22 cellular contexts compared by ENCODE assay signal in the genomic region with DNA sequence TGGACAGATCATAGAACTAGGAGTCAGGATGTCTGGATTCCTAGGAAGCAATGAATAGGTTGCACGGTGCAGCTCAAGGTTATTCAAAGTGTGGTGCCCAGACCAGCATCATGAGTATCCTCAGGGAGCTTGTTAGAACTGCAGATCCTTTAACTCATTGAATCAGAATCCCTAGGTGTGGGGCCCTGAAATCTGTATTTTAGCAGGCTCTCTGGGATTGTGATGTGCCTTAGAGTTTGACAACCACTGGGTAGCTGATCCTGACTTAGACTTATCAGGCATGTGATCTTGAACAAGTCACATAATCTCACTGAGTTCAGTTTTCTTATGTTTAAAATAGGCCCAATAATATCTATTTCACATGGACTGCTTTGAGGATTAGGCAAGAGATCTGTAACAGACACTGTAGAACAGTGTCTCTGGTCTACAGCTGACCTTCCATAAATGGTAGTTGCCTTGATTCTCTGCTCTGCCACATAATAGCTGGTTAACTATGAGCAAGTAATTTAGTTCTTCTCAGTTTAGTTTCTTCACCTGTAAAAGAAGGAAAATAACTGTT. TPM values are rescaled to one million over a fixed set of nuclear protein-coding genes. Genes with fewer than 3 reads are reported as not detected.
DNase-seq lines count a peak whose midpoint lies in the region; ATAC-seq, FAIRE-seq and TF ChIP-seq lines count a peak whose summit lies in the region.
"Had no signal": no experiment of that assay in that cellular context is flagged by ENCODE, and none has a peak within 500 bp of the region (broad histone marks: within the 10 kb centered on the region; RNA-seq: fewer than 3 reads in every experiment).

No MANE protein-coding gene starts in this region.

- H3K27me3 Mint-ChIP-seq in stimulated activated memory B cell treated with anti-CD40 and anti-IgM and Interleukin-4, amounts not matched to agents 10 μg/mL and 1 μg/mL and 100 μg/mL, for 72 hours, result peaks cover 8% of the 10 kb centered on the region

- H3K36me3 Mint-ChIP-seq in stimulated activated memory B cell treated with anti-CD40 and anti-IgM and Interleukin-4, amounts not matched to agents 10 μg/mL and 1 μg/mL and 100 μg/mL, for 72 hours, result no peaks in the 10 kb centered on the region
- H3K36me3 Mint-ChIP-seq: CD4-positive, alpha-beta memory T cell had no signal

- H3K4me1 ChIP-seq in adipocyte (ENCODE audit: control insufficient read depth, insufficient read depth, low read length), result no peaks in the 10 kb centered on the region
- H3K4me1 ChIP-seq in gastrocnemius medialis, result peaks cover 0 to 5% of the 10 kb centered on the region in 2 donors
- H3K4me1 ChIP-seq: A549 had no signal

- peak overlapping the region in 3 of 4 donors; percentile 42 to 63 (median 57) for H3K27ac ChIP-seq in gastrocnemius medialis
- H3K27ac ChIP-seq: A549 had no signal

- no peak for TF ChIP-seq POLR2A in gastrocnemius medialis (IDR thresholded peaks at IDR 0.05)

- no peak for FAIRE-seq in frontal cortex (lab: Jason Lieb, UNC)
- FAIRE-seq: A549, GM12891, GM18507 had no signal

- no peak overlapping the region for H3K4me3 Mint-ChIP-seq in stimulated activated memory B cell treated with anti-CD40 and anti-IgM and Interleukin-4, amounts not matched to agents 10 μg/mL and 1 μg/mL and 100 μg/mL, for 72 hours
- H3K4me3 Mint-ChIP-seq: CD4-positive, alpha-beta memory T cell; GM23338; H9; HFFc6 had no signal

- H3K36me3 ChIP-seq in adipocyte (ENCODE audit: control insufficient read depth, insufficient read depth, low read length, severe bottlenecking) (no peaks in the 10 kb centered on the region), gastrocnemius medialis (no peaks in the 10 kb centered on the region)

- TF ChIP-seq CTCF in gastrocnemius medialis (IDR thresholded peaks at IDR 0.05 in 4 of 5, conservative IDR thresholded peaks at IDR 0.05 in 1 of 5) (no peak), foreskin fibroblast (IDR thresholded peaks at IDR 0.05; ENCODE audit: low read depth, low read length) (no peak)

- H3K9me3 ChIP-seq in adipocyte (ENCODE audit: control insufficient read depth, low read length) (no peaks in the 10 kb centered on the region), gastrocnemius medialis (no peaks in the 10 kb centered on the region)
- H3K9me3 ChIP-seq: A549 had no signal

- H3K4me3 ChIP-seq in adipocyte (ENCODE audit: low read length) (no peak overlapping the region), gastrocnemius medialis (no peak overlapping the region), foreskin fibroblast (ENCODE audit: low read depth in 1 of 2, low read length in 2 of 2) (no peak overlapping the region)
- H3K4me3 ChIP-seq: A549, GM23338 had no signal

- H3K4me1 Mint-ChIP-seq in stimulated activated memory B cell treated with anti-CD40 and anti-IgM and Interleukin-4, amounts not matched to agents 10 μg/mL and 1 μg/mL and 100 μg/mL, for 72 hours, result no peaks in the 10 kb centered on the region
- H3K4me1 Mint-ChIP-seq: CD4-positive, alpha-beta memory T cell had no signal

- DNase-seq in adipocyte (ENCODE audit: low read depth) (peak; percentile 27), kidney tubule cell (ENCODE audit: low spot score) (peak; percentile 17), gastrocnemius medialis (peak in 1 of 2 donors; percentile 21), foreskin fibroblast (no peak), frontal cortex (ENCODE audit: low spot score in 2 of 2) (no peak)
- DNase-seq: 8988T; ACHN; C1 segment of cervical spinal cord; Calu3; CD4-positive, alpha-beta memory T cell; COR-L47; DMS53; DMS79 treated with DMSO at 0.1 percent for 48 hours; GF-D8; H9; HFFc6 had no signal

- H3K27ac Mint-ChIP-seq in stimulated activated memory B cell treated with anti-CD40 and anti-IgM and Interleukin-4, amounts not matched to agents 10 μg/mL and 1 μg/mL and 100 μg/mL, for 72 hours, result no peak overlapping the region
- H3K27ac Mint-ChIP-seq: CD4-positive, alpha-beta memory T cell; GM23338; H9; HFFc6 had no signal

- no peaks in the 10 kb centered on the region for H3K9me3 Mint-ChIP-seq in stimulated activated memory B cell treated with anti-CD40 and anti-IgM and Interleukin-4, amounts not matched to agents 10 μg/mL and 1 μg/mL and 100 μg/mL, for 72 hours
- H3K9me3 Mint-ChIP-seq: CD4-positive, alpha-beta memory T cell; GM23338; H9; HFFc6 had no signal

- ATAC-seq in gastrocnemius medialis, result peak; percentile 93 to 98
- no peak for ATAC-seq in stimulated activated memory B cell treated with anti-CD40 and anti-IgM and Interleukin-4, amounts not matched to agents 10 μg/mL and 1 μg/mL and 100 μg/mL, for 72 hours
- ATAC-seq: A549, GM23338, HCT116 had no signal

- in situ Hi-C loops in gastrocnemius medialis (cut with MboI; ENCODE audit: low sequenced_read_pairs in 4 of 4), result no loop called here

- H3K9ac ChIP-seq in adipocyte (ENCODE audit: low read length), result no peak overlapping the region

- intact Hi-C loops in gastrocnemius medialis (cut with DNase I; ENCODE audit: low total_unique reads), result no loop called here

- H3K27me3 ChIP-seq in adipocyte (replicated peaks; ENCODE audit: control insufficient read depth, insufficient read depth, low read length) (peaks cover 3% of the 10 kb centered on the region), gastrocnemius medialis (no peaks in the 10 kb centered on the region)

RNA-seq across cellular contexts. Expression of gene ATRNL1, which starts 46.4 kb away (rescaled TPM):
- 10 to 100 TPM in 1 of 4 donors, 1 to 10 TPM in 3; 1.6 to 10.8 (median 3.8) TPM for total RNA-seq in gastrocnemius medialis
- total RNA-seq in frontal cortex, result 909 TPM

Comparison
In these comparisons a context has a peak if more than half of its experiments do, and no peak if none do; other contexts are left out.
1. DNase-seq: peak in adipocyte (single experiment) and kidney tubule cell (single experiment); none in foreskin fibroblast (0 of 2) and frontal cortex (0 of 2).
2. RNA of gene ATRNL1, which starts 46.4 kb away (total RNA-seq): 909 TPM in frontal cortex (single experiment); 1.6 to 10.8 TPM in gastrocnemius medialis; every median in the first group is over 10 times any median in the second.